8 cellular contexts compared by ENCODE assay signal in genomic region chr15:39934415-39935044, GRCh38. TPM values are rescaled to one million over a fixed set of nuclear protein-coding genes. Genes with fewer than 3 reads are reported as not detected.
A peak's percentile ranks its signal among the peaks of the same experiment; 100 is the strongest.
DNase-seq lines count a peak whose midpoint lies in the region; ATAC-seq and TF ChIP-seq lines count a peak whose summit lies in the region.

No MANE protein-coding gene starts in this region.

- H3K27me3 ChIP-seq in brain microvascular endothelial cell (replicated peaks) (no peaks in the 10 kb centered on the region), layer of hippocampus (ENCODE audit: control insufficient read depth, insufficient read depth, low read length) (no peaks in the 10 kb centered on the region), stomach (no peaks in the 10 kb centered on the region)

- H3K27ac ChIP-seq in brain microvascular endothelial cell (peak overlapping the region; percentile 84), layer of hippocampus (ENCODE audit: low read depth, low read length) (peak overlapping the region; percentile 74), stomach (peak overlapping the region; percentile 74 to 93 (median 87))

- H3K4me3 ChIP-seq in NB4 (ENCODE audit: low read depth, low read length) (peak overlapping the region; percentile 94), brain microvascular endothelial cell (ENCODE audit: low read depth, low read length) (peak overlapping the region; percentile 76), stomach (peak overlapping the region; percentile 74 to 81 (median 76))

- in situ Hi-C loops in brain microvascular endothelial cell (cut with HindIII; ENCODE audit: low pct_ligation_motif_present, low sequenced_read_pairs): no loop called here

- intact Hi-C loops in stomach (cut with DNase I; ENCODE audit: low total_unique reads): no loop called here

- peaks cover 22 to 44% (median 33%) of the 10 kb centered on the region in 4 donors for H3K4me1 ChIP-seq in stomach

- DNase-seq in NB4 (ENCODE audit: low read depth): peak; percentile 39
- no peak for DNase-seq in brain microvascular endothelial cell
- DNase-seq in stomach: no peak
- DNase-seq in NCI-H2081 (lab: John Stamatoyannopoulos, UW): no peak
- no peak for DNase-seq in cerebellar nuclear complex (lab: John Stamatoyannopoulos, UW)
- no peak for DNase-seq in SK-N-DZ (ENCODE audit: low spot score)

- H3K9me3 ChIP-seq in stomach: no peaks in the 10 kb centered on the region

- peak; percentile 6 for ATAC-seq in GM19438 (IDR thresholded peaks at IDR 0.05; ENCODE audit: low read depth, unreplicated experiment)

- 4 to 11% (median 9%) methylated on average over 9 to 11 of the region's 11 CpGs for WGBS in stomach, 5 donors

- H3K36me3 ChIP-seq in brain microvascular endothelial cell (replicated peaks) (no peaks in the 10 kb centered on the region), stomach (peaks cover 0 to 4% (median under 1%) of the 10 kb centered on the region in 4 donors)

- no peak for TF ChIP-seq EP300 in stomach (IDR thresholded peaks at IDR 0.05)

- no peak for TF ChIP-seq CTCF in NB4 (IDR thresholded peaks at IDR 0.05; ENCODE audit: low read depth, low read length)
- no peak for TF ChIP-seq CTCF in brain microvascular endothelial cell (IDR thresholded peaks at IDR 0.05; ENCODE audit: low read depth, low read length, missing control alignments)
- no peak for TF ChIP-seq CTCF in stomach (IDR thresholded peaks at IDR 0.05)

- TF ChIP-seq POLR2A in NB4 (IDR thresholded peaks at IDR 0.05; ENCODE audit: extremely low read depth, insufficient read length) (no peak), stomach (IDR thresholded peaks at IDR 0.05) (no peak)

RNA-seq across cellular contexts. Expression of gene EIF2AK4, which starts 0.6 kb away (rescaled TPM):
- total RNA-seq in stomach: 10 to 100 TPM; 34.2 to 64.9 (median 46.0) TPM
- 10 to 100 TPM; 18.3 to 35.3 (median 24.8) TPM for polyA plus RNA-seq in stomach
- 21.5 and 26.1 TPM in 2 replicates for polyA plus RNA-seq in SK-N-DZ (2014; cell fraction: cytosol; rRNA removed)
- polyA plus RNA-seq in SK-N-DZ (2014; cell fraction: nucleus; rRNA removed): 10.6 and 11.6 TPM in 2 replicates

RNA-seq across cellular contexts. Expression of gene GPR176, which starts 14.5 kb away (rescaled TPM):
- 10 to 100 TPM in 1 of 5 donors, 1 to 10 TPM in 2, under 1 TPM in 1, not detected in 1; 0.29 to 10.1 (median 3.7) TPM for total RNA-seq in stomach
- 1 to 10 TPM in 1 of 3 donors, under 1 TPM in 2; 0.65 to 2.2 (median 0.76) TPM for polyA plus RNA-seq in stomach
- 11.2 and 13.3 TPM in 2 replicates for polyA plus RNA-seq in SK-N-DZ (2014; cell fraction: cytosol; rRNA removed)
- 4.1 and 5.6 TPM in 2 replicates for polyA plus RNA-seq in SK-N-DZ (2014; cell fraction: nucleus; rRNA removed)
